ENCODE assay signal across 8 cellular contexts in the genomic region with DNA sequence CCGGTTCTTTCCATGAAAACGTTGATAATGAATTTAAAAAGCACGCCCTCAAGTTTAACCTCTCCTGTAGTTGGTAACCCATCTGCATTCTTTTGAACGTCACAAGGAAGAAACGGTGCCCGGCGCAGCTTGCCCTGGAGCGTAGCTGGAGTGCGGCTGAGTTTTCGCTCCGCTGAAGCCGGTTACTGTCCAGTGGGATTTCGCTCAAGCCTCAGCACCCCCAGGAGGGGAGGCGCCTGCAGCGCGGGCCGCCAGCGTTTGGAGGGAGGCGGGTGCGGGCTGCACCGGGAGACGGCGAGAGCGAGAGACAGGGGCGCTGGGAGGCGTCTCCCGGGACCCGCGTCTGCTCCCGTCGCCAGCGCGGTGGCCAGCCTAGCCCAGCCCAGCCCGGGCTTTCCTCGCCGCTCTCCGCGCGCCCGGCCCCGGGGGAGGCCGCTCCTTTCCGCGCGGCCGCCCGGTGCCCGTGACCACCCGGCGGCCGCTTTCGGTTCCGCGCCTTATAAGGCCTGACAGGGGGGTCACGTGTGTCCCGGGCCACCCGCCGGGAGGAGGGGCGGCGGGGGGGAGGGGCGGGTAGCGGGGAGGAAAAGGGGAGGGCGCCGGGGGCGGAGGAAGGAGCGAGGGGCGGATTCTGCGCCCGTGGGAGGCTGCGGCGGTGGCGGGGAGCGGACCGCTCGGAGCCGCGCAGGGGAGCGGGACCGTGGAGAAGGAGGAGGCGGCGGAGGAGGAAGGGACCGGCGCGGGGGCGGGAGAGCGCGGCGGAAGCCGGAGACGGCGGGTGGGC. TPM values are rescaled to one million over a fixed set of nuclear protein-coding genes. Genes with fewer than 3 reads are reported as not detected.
DNase-seq lines count a peak whose midpoint lies in the region; ATAC-seq, FAIRE-seq and TF ChIP-seq lines count a peak whose summit lies in the region.

No MANE protein-coding gene starts in this region.

- H3K9me3 ChIP-seq in heart left ventricle: peaks cover 0 to 7% (median 0%) of the 10 kb centered on the region in 12 donors

- FAIRE-seq in H54 (lab: Jason Lieb, UNC): no peak

- H3K36me3 Mint-ChIP-seq in activated naive CD8-positive, alpha-beta T cell treated with anti-CD3 and anti-CD28 coated beads, Interleukin-2, amount 50 U/mL, for 24 hours (ENCODE audit: low read depth): no peaks in the 10 kb centered on the region
- no peaks in the 10 kb centered on the region for H3K36me3 Mint-ChIP-seq in type B pancreatic cell

- no peaks in the 10 kb centered on the region for H3K36me3 ChIP-seq in heart left ventricle

- H3K4me1 Mint-ChIP-seq in activated naive CD8-positive, alpha-beta T cell treated with anti-CD3 and anti-CD28 coated beads, Interleukin-2, amount 50 U/mL, for 24 hours: peaks cover 27% of the 10 kb centered on the region
- peaks cover 13% of the 10 kb centered on the region for H3K4me1 Mint-ChIP-seq in type B pancreatic cell (ENCODE audit: unreplicated experiment)

- TF ChIP-seq CTCF in heart left ventricle (IDR thresholded peaks at IDR 0.05) (peak in 3 of 12 donors; percentile 9 to 16 (median 11)), type B pancreatic cell (conservative IDR thresholded peaks at IDR 0.05) (peak; percentile 38)

- peak overlapping the region; percentile 78 for H3K27ac Mint-ChIP-seq in activated naive CD8-positive, alpha-beta T cell treated with anti-CD3 and anti-CD28 coated beads, Interleukin-2, amount 50 U/mL, for 24 hours
- H3K27ac Mint-ChIP-seq in type B pancreatic cell: peak overlapping the region; percentile 87

- ATAC-seq in activated naive CD8-positive, alpha-beta T cell treated with anti-CD3 and anti-CD28 coated beads, Interleukin-2, amount 50 U/mL, for 24 hours: peak; percentile 68
- peak; percentile 83 to 96 (median 92) for ATAC-seq in heart left ventricle

- H3K4me3 ChIP-seq in heart left ventricle: peak overlapping the region; percentile 68 to 97 (median 90)

- DNase-seq in GM03348 (ENCODE audit: low spot score) (peak; percentile 98), H54 (ENCODE audit: insufficient read length, low spot score) (peak; percentile 65), LoVo (ENCODE audit: low spot score) (peak; percentile 80), SKM-1 treated with dmso at 0.1 percent for 144 hours (lab: John Stamatoyannopoulos, UW; ENCODE audit: unreplicated experiment) (peak; percentile 75), heart left ventricle (peak; percentile 93 to 96 (median 96)), posterior cingulate gyrus (peak; percentile 75 to 97 (median 84)), type B pancreatic cell (ENCODE audit: extremely low spot score, unreplicated experiment) (peak; percentile 87)
- DNase-seq in activated naive CD8-positive, alpha-beta T cell treated with anti-CD3 and anti-CD28 coated beads, Interleukin-2, amount 50 U/mL, for 24 hours: peak; percentile 88

- peak; percentile 79; the same call in 1 of the 2 replicates for TF ChIP-seq POLR2A in H54 (IDR thresholded peaks at IDR 0.05; ENCODE audit: low read depth, low read length)
- TF ChIP-seq POLR2A in heart left ventricle (IDR thresholded peaks at IDR 0.05): peak; percentile 48 to 98

- peaks cover 10% of the 10 kb centered on the region for H3K27me3 Mint-ChIP-seq in activated naive CD8-positive, alpha-beta T cell treated with anti-CD3 and anti-CD28 coated beads, Interleukin-2, amount 50 U/mL, for 24 hours
- peaks cover 51% of the 10 kb centered on the region for H3K27me3 Mint-ChIP-seq in type B pancreatic cell

- peaks cover 0 to 22% (median 10%) of the 10 kb centered on the region in 12 donors for H3K4me1 ChIP-seq in heart left ventricle

- H3K4me3 Mint-ChIP-seq in activated naive CD8-positive, alpha-beta T cell treated with anti-CD3 and anti-CD28 coated beads, Interleukin-2, amount 50 U/mL, for 24 hours: peak overlapping the region; percentile 81
- H3K4me3 Mint-ChIP-seq in type B pancreatic cell: peak overlapping the region; percentile 90

- intact Hi-C loops in heart left ventricle (cut with DNase I) (loop anchor here in 9 of 10 donors (1.0 to 10.0 kb wide), 16 partner anchors 62 to 975 kb away; a partner anchor contains a TSS), posterior cingulate gyrus (cut with DNase I) (loop anchor here (1.0 to 10.0 kb wide), 4 partner anchors 9 to 585 kb away; a partner anchor contains a TSS)

- H3K27me3 ChIP-seq in heart left ventricle: no peaks in the 10 kb centered on the region

- peak overlapping the region; percentile 93 to 100 (median 98) for H3K27ac ChIP-seq in heart left ventricle

- WGBS in heart left ventricle, 4 donors: 0 to 1% (median 1%) methylated on average over 53 to 90 of the region's 91 CpGs

- peaks cover 8% of the 10 kb centered on the region for H3K9me3 Mint-ChIP-seq in activated naive CD8-positive, alpha-beta T cell treated with anti-CD3 and anti-CD28 coated beads, Interleukin-2, amount 50 U/mL, for 24 hours
- peaks cover 5% of the 10 kb centered on the region for H3K9me3 Mint-ChIP-seq in type B pancreatic cell

RNA-seq across cellular contexts. Expression of a gene that starts 8.3 kb away (rescaled TPM):
- total RNA-seq in heart left ventricle: 10 to 100 TPM in 2 of 9 donors, 1 to 10 TPM in 7; 4.5 to 13.1 (median 8.7) TPM
- polyA plus RNA-seq in heart left ventricle: 1 to 10 TPM; 1.8 to 2.3 TPM
- 4.1 and 9.6 TPM in 2 replicates for total RNA-seq in type B pancreatic cell (ENCODE audit: low replicate concordance)

Comparison
In these comparisons a context has a peak if more than half of its experiments do, and no peak if none do; other contexts are left out.
1. Peak in every context shown above with its lines: DNase-seq, ATAC-seq, H3K4me3 ChIP-seq and H3K27ac ChIP-seq.